ENCODE assay signal across 7 cellular contexts in genomic region chr10:54769051-54769450, GRCh38. TPM values are rescaled to one million over a fixed set of nuclear protein-coding genes. Genes with fewer than 3 reads are reported as not detected.
"Had no signal": no experiment of that assay in that cellular context is flagged by ENCODE, and none has a peak within 500 bp of the region (broad histone marks: within the 10 kb centered on the region; RNA-seq: fewer than 3 reads in every experiment).

No MANE protein-coding gene starts in this region.

- DNase-seq: GM23248, H9, HCEC 1CT, IMR-90 had no signal

- H3K9ac ChIP-seq: GM23248 had no signal

- ATAC-seq: K562 had no signal

- H3K9me3 Mint-ChIP-seq: H9 had no signal

- H3K4me1 Mint-ChIP-seq: H9 had no signal

- H2AFZ ChIP-seq: GM23248 had no signal

- H3K4me3 Mint-ChIP-seq: H9 had no signal

- H3K27ac ChIP-seq: GM23248 had no signal

- H3K4me3 ChIP-seq: GM23248, K562 had no signal

- H3K27ac Mint-ChIP-seq: H9 had no signal

RNA-seq across cellular contexts. Expression of gene PCDH15, which starts 32.0 kb away (rescaled TPM):
- total RNA-seq: GM23248, H1, HT-29, IMR-90, K562 had no signal
- polyA plus RNA-seq: GM23248, IMR-90, K562 had no signal
